18 cellular contexts compared by ENCODE assay signal in the genomic region with DNA sequence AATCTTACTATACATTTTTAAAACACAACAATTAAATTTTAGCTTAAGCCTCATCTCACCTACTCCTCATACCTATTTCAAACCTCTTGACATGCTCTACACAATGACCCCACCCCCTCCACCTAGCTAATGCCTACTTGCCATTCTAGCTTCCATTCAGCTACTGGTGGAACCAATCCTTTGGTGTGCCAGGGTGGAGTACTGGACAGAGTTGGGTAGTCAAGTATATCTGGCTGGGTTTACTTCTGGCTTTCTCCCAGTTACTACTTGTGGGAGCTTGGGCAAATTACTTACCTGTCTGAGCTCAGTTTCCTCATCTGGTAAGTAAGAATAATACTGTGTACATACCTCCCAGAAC.
"Had no signal": no experiment of that assay in that cellular context is flagged by ENCODE, and none has a peak within 500 bp of the region (broad histone marks: within the 10 kb centered on the region; RNA-seq: fewer than 3 reads in every experiment).

No MANE protein-coding gene starts in this region.

- ATAC-seq: activated CD8-positive, alpha-beta memory T cell treated with anti-CD3 and anti-CD28 coated beads, Interleukin-2, amount 10 ng/mL, durations not matched to agents 7 days and 5 days; foreskin keratinocyte; naive thymus-derived CD8-positive, alpha-beta T cell; T-cell had no signal

- DNase-seq: activated CD4-positive, alpha-beta T cell treated with anti-CD3 and anti-CD28 coated beads, Interleukin-2, amount 50 U/mL, for 48 hours; activated CD4-positive, CD25-positive, alpha-beta regulatory T cell treated with anti-CD3 and anti-CD28 coated beads, Interleukin-2, amount 50 U/mL, for 72 hours; activated CD8-positive, alpha-beta memory T cell treated with anti-CD3 and anti-CD28 coated beads, Interleukin-2, amount 10 ng/mL, durations not matched to agents 7 days and 5 days; activated naive CD4-positive, alpha-beta T cell treated with anti-CD3 and anti-CD28 coated beads, Interleukin-2, amount 50 U/mL, for 16 hours; activated T-cell treated with anti-CD3 and anti-CD28 coated beads, Interleukin-2, amount 50 U/mL, for 1 hour; adrenal gland; effector memory CD4-positive, alpha-beta T cell; naive thymus-derived CD8-positive, alpha-beta T cell; retina; SK-N-SH; T-cell; T1000; testis had no signal

- H3K27me3 ChIP-seq: adrenal gland, cardiac muscle cell, foreskin keratinocyte, testis had no signal

- H3K36me3 Mint-ChIP-seq: activated CD8-positive, alpha-beta memory T cell treated with anti-CD3 and anti-CD28 coated beads, Interleukin-2, amount 10 ng/mL, durations not matched to agents 7 days and 5 days; naive thymus-derived CD8-positive, alpha-beta T cell; T-cell had no signal

- H3K27ac ChIP-seq: adrenal gland, cardiac muscle cell, foreskin keratinocyte, neutrophil, testis had no signal

- H3K4me1 ChIP-seq: foreskin keratinocyte had no signal

- H3K4me3 ChIP-seq: adrenal gland, cardiac muscle cell, smooth muscle cell, testis had no signal

- H3K9me3 ChIP-seq: adrenal gland, neutrophil, SK-N-SH, testis had no signal

- H3K9me3 Mint-ChIP-seq: naive thymus-derived CD8-positive, alpha-beta T cell; stimulated activated naive CD8-positive, alpha-beta T cell treated with anti-CD3 and anti-CD28 coated beads, Interleukin-15, Interleukin-2, amounts not matched to agents 100 ng/mL and 50 ng/mL, for 24 hours; T-cell had no signal

- H3K27ac Mint-ChIP-seq: activated CD8-positive, alpha-beta memory T cell treated with anti-CD3 and anti-CD28 coated beads, Interleukin-2, amount 10 ng/mL, durations not matched to agents 7 days and 5 days; naive thymus-derived CD8-positive, alpha-beta T cell; stimulated activated naive CD8-positive, alpha-beta T cell treated with anti-CD3 and anti-CD28 coated beads, Interleukin-15, Interleukin-2, amounts not matched to agents 100 ng/mL and 50 ng/mL, for 24 hours; T-cell had no signal

- H3K36me3 ChIP-seq: adrenal gland, cardiac muscle cell, neutrophil had no signal
